Comparison of ENCODE assay signal across 8 cellular contexts in genomic region chrX:7926914-7927258, GRCh38. TPM values are rescaled to one million over a fixed set of nuclear protein-coding genes. Genes with fewer than 3 reads are reported as not detected.
DNase-seq lines count a peak whose midpoint lies in the region; ATAC-seq, FAIRE-seq and TF ChIP-seq lines count a peak whose summit lies in the region.

No MANE protein-coding gene starts in this region.

- no peaks in the 10 kb centered on the region for H3K9me3 Mint-ChIP-seq in dendritic cell treated with granulocyte-macrophage colony-stimulating factor and Interleukin-4, amounts not matched to agents 40 ng/mL and 50 ng/mL, for 4 days
- H3K9me3 Mint-ChIP-seq in naive thymus-derived CD8-positive, alpha-beta T cell = peaks cover 0 to 2% (median 0%) of the 10 kb centered on the region in 9 donors

- peak overlapping the region; percentile 88 for H3K27ac Mint-ChIP-seq in dendritic cell treated with granulocyte-macrophage colony-stimulating factor and Interleukin-4, amounts not matched to agents 40 ng/mL and 50 ng/mL, for 4 days
- H3K27ac Mint-ChIP-seq in naive thymus-derived CD8-positive, alpha-beta T cell = peak overlapping the region in 9 of 10 donors; percentile 77 to 99 (median 98)

- no peak for ATAC-seq in naive thymus-derived CD8-positive, alpha-beta T cell

- no peaks in the 10 kb centered on the region for H3K36me3 Mint-ChIP-seq in dendritic cell treated with granulocyte-macrophage colony-stimulating factor and Interleukin-4, amounts not matched to agents 40 ng/mL and 50 ng/mL, for 4 days (ENCODE audit: low read depth)
- peaks cover 0 to 13% (median 2%) of the 10 kb centered on the region in 3 donors for H3K36me3 Mint-ChIP-seq in naive thymus-derived CD8-positive, alpha-beta T cell

- TF ChIP-seq CTCF in GM12865 (IDR thresholded peaks at IDR 0.05; ENCODE audit: insufficient read depth, low read depth, low read length, missing control alignments) = no peak

- peak overlapping the region; percentile 67 for H3K4me3 ChIP-seq in GM12865 (ENCODE audit: low read depth, low read length)

- peak overlapping the region; percentile 75 for H3K4me3 Mint-ChIP-seq in dendritic cell treated with granulocyte-macrophage colony-stimulating factor and Interleukin-4, amounts not matched to agents 40 ng/mL and 50 ng/mL, for 4 days
- H3K4me3 Mint-ChIP-seq in naive thymus-derived CD8-positive, alpha-beta T cell = peak overlapping the region; percentile 85 to 98 (median 94)

- FAIRE-seq in HTR-8/SVneo (lab: Jason Lieb, UNC) = no peak

- intact Hi-C loops in dendritic cell treated with granulocyte-macrophage colony-stimulating factor and Interleukin-4, amounts not matched to agents 40 ng/mL and 50 ng/mL, for 4 days (cut with micrococcal nuclease) = loop anchor here (10.0 kb wide), 1 partner anchor 782 kb away; the partner anchor contains the start of genes PUDP and STS

- POLR2A ChIA-PET in naive thymus-derived CD8-positive, alpha-beta T cell (lab: Charles Lee) = no interaction called here

- H3K27me3 Mint-ChIP-seq in dendritic cell treated with granulocyte-macrophage colony-stimulating factor and Interleukin-4, amounts not matched to agents 40 ng/mL and 50 ng/mL, for 4 days = no peaks in the 10 kb centered on the region
- H3K27me3 Mint-ChIP-seq in naive thymus-derived CD8-positive, alpha-beta T cell = no peaks in the 10 kb centered on the region

- no peaks in the 10 kb centered on the region for H3K4me1 Mint-ChIP-seq in dendritic cell treated with granulocyte-macrophage colony-stimulating factor and Interleukin-4, amounts not matched to agents 40 ng/mL and 50 ng/mL, for 4 days (ENCODE audit: low read depth)
- peaks cover 4 to 18% (median 11%) of the 10 kb centered on the region in 4 donors for H3K4me1 Mint-ChIP-seq in naive thymus-derived CD8-positive, alpha-beta T cell

- DNase-seq in GM12865 (ENCODE audit: low read depth) = no peak
- DNase-seq in HTR-8/SVneo (ENCODE audit: insufficient read length, low spot score) = peak; percentile 1
- peak in 1 of 10 donors; percentile 40 for DNase-seq in naive thymus-derived CD8-positive, alpha-beta T cell
- DNase-seq in cerebellar cortex (ENCODE audit: low spot score) = no peak
- DNase-seq in NCI-H2107 (lab: John Stamatoyannopoulos, UW) = no peak
- no peak for DNase-seq in foreskin melanocyte
- no peak for DNase-seq in globus pallidus (ENCODE audit: low spot score)

RNA-seq across cellular contexts. Expression of gene PNPLA4, which starts 0.3 kb away (rescaled TPM):
- 1 to 10 TPM; 6.2 to 9.0 TPM for total RNA-seq in naive thymus-derived CD8-positive, alpha-beta T cell
- polyA plus RNA-seq in naive thymus-derived CD8-positive, alpha-beta T cell = 10 to 100 TPM; 20.8 to 23.8 (median 22.7) TPM
